ENCODE assay signal across 15 cellular contexts in genomic region chr5:135008556-135008955, GRCh38. TPM values are rescaled to one million over a fixed set of nuclear protein-coding genes. Genes with fewer than 3 reads are reported as not detected.
DNase-seq lines count a peak whose midpoint lies in the region; ATAC-seq and TF ChIP-seq lines count a peak whose summit lies in the region.
"Had no signal": no experiment of that assay in that cellular context is flagged by ENCODE, and none has a peak within 500 bp of the region (broad histone marks: within the 10 kb centered on the region; RNA-seq: fewer than 3 reads in every experiment).

No MANE protein-coding gene starts in this region.

- H3K9ac ChIP-seq in neuronal stem cell (ENCODE audit: low read depth, low read length, poor library complexity), result peak overlapping the region; percentile 44
- H3K9ac ChIP-seq: GM23248 had no signal

- in situ Hi-C loops in GM13976 (cut with MboI; ENCODE audit: low sequenced_read_pairs, unreplicated experiment), result no loop called here

- no peak overlapping the region for H2BK15ac ChIP-seq in neuronal stem cell (ENCODE audit: low read length)

- H3K4me3 ChIP-seq in neuronal stem cell (ENCODE audit: low read length in 2 of 2) (no peak overlapping the region), upper lobe of right lung (no peak overlapping the region)
- H3K4me3 ChIP-seq: GM23248 had no signal

- H4K91ac ChIP-seq in neuronal stem cell (ENCODE audit: low read depth, low read length, poor library complexity), result no peak overlapping the region

- no peaks in the 10 kb centered on the region for H3K79me1 ChIP-seq in neuronal stem cell (ENCODE audit: low read depth, low read length)

- H2BK5ac ChIP-seq in neuronal stem cell (ENCODE audit: low read length), result no peak overlapping the region

- H2AK5ac ChIP-seq in neuronal stem cell (ENCODE audit: low read depth, low read length), result no peak overlapping the region

- H3K27me3 Mint-ChIP-seq in activated T-helper 17 cell treated with anti-CD3 and anti-CD28 coated beads, Interleukin-2, amount 50 U/mL, for 72 hours, result no peaks in the 10 kb centered on the region
- H3K27me3 Mint-ChIP-seq in stimulated activated naive B cell treated with anti-CD40 and anti-IgM and Interleukin-4, amounts not matched to agents 10 μg/mL and 1 μg/mL and 100 μg/mL, for 72 hours, result peaks cover 8 to 10% of the 10 kb centered on the region in 2 donors
- H3K27me3 Mint-ChIP-seq: CD4-positive, alpha-beta memory T cell had no signal

- TF ChIP-seq CTCF in GM13976 (IDR thresholded peaks at IDR 0.05; ENCODE audit: borderline replicate concordance, control extremely low read depth, extremely low read depth, insufficient read depth, missing control alignments), result no peak
- no peak for TF ChIP-seq CTCF in upper lobe of right lung (IDR thresholded peaks at IDR 0.05)

- DNase-seq in D341Med (ENCODE audit: low spot score) (peak; percentile 10), GM13976 (ENCODE audit: low spot score) (peak; percentile 7), neuronal stem cell (ENCODE audit: low spot score) (no peak), upper lobe of right lung (peak; percentile 45), LoVo (ENCODE audit: low spot score) (no peak)
- DNase-seq in stimulated activated naive B cell treated with anti-CD40 and anti-IgM and Interleukin-4, amounts not matched to agents 10 μg/mL and 1 μg/mL and 100 μg/mL, for 72 hours, result no peak
- DNase-seq: BE2C; CD4-positive, alpha-beta memory T cell; DND-41; GDM1; GM23248 had no signal

- H3K36me3 Mint-ChIP-seq in activated T-helper 17 cell treated with anti-CD3 and anti-CD28 coated beads, Interleukin-2, amount 50 U/mL, for 72 hours (ENCODE audit: low read depth), result no peaks in the 10 kb centered on the region
- peaks cover 8 to 9% of the 10 kb centered on the region in 2 donors for H3K36me3 Mint-ChIP-seq in stimulated activated naive B cell treated with anti-CD40 and anti-IgM and Interleukin-4, amounts not matched to agents 10 μg/mL and 1 μg/mL and 100 μg/mL, for 72 hours

- H3K27ac ChIP-seq in neuronal stem cell (replicated peaks; ENCODE audit: low read length) (no peak overlapping the region), upper lobe of right lung (no peak overlapping the region)
- H3K27ac ChIP-seq: C4-2B, GM23248 had no signal

- H3K4me1 ChIP-seq in neuronal stem cell (ENCODE audit: control insufficient read depth in 2 of 2, insufficient read depth in 1 of 2, low read depth in 1 of 2, low read length in 2 of 2), result no peaks in the 10 kb centered on the region
- no peaks in the 10 kb centered on the region for H3K4me1 ChIP-seq in upper lobe of right lung
- H3K4me1 ChIP-seq: BE2C had no signal

- H2BK120ac ChIP-seq in neuronal stem cell (ENCODE audit: low read depth, low read length), result no peak overlapping the region

- no peaks in the 10 kb centered on the region for H3K9me3 Mint-ChIP-seq in activated T-helper 17 cell treated with anti-CD3 and anti-CD28 coated beads, Interleukin-2, amount 50 U/mL, for 72 hours
- peaks cover 0 to 2% of the 10 kb centered on the region in 2 donors for H3K9me3 Mint-ChIP-seq in stimulated activated naive B cell treated with anti-CD40 and anti-IgM and Interleukin-4, amounts not matched to agents 10 μg/mL and 1 μg/mL and 100 μg/mL, for 72 hours
- H3K9me3 Mint-ChIP-seq: CD4-positive, alpha-beta memory T cell had no signal

- WGBS in neuronal stem cell (ENCODE audit: extremely low coverage in 2 of 2, insufficient read length in 2 of 2, insufficient replicate concordance in 1 of 2), 2 donors, result no CpG with 5 or more reads among the region's 8 CpGs

- H3K18ac ChIP-seq in neuronal stem cell (ENCODE audit: low read length), result no peak overlapping the region

- no peak for ATAC-seq in upper lobe of right lung
- no peak for ATAC-seq in activated T-helper 17 cell treated with anti-CD3 and anti-CD28 coated beads, Interleukin-2, amount 50 U/mL, for 72 hours (replicated peaks)
- no peak for ATAC-seq in stimulated activated naive B cell treated with anti-CD40 and anti-IgM and Interleukin-4, amounts not matched to agents 10 μg/mL and 1 μg/mL and 100 μg/mL, for 72 hours (replicated peaks)
- ATAC-seq: HepG2 had no signal

- no peak overlapping the region for H3K14ac ChIP-seq in neuronal stem cell (ENCODE audit: low read length)

- no peak overlapping the region for H3K27ac Mint-ChIP-seq in activated T-helper 17 cell treated with anti-CD3 and anti-CD28 coated beads, Interleukin-2, amount 50 U/mL, for 72 hours
- no peak overlapping the region for H3K27ac Mint-ChIP-seq in stimulated activated naive B cell treated with anti-CD40 and anti-IgM and Interleukin-4, amounts not matched to agents 10 μg/mL and 1 μg/mL and 100 μg/mL, for 72 hours

- H2AFZ ChIP-seq in neuronal stem cell (ENCODE audit: low read length), result no peak overlapping the region
- H2AFZ ChIP-seq: GM23248 had no signal

- no peak overlapping the region for H3K4ac ChIP-seq in neuronal stem cell (ENCODE audit: low read length)

- H3K9me3 ChIP-seq in neuronal stem cell (replicated peaks in 1 of 2; ENCODE audit: control insufficient read depth in 2 of 2, insufficient read depth in 1 of 2, low read depth in 1 of 2, low read length in 2 of 2) (no peaks in the 10 kb centered on the region), upper lobe of right lung (no peaks in the 10 kb centered on the region)
- H3K9me3 ChIP-seq: BE2C had no signal

- no peak overlapping the region for H4K8ac ChIP-seq in neuronal stem cell (ENCODE audit: low read depth, low read length)

- H2BK12ac ChIP-seq in neuronal stem cell (ENCODE audit: low read length), result no peak overlapping the region

- no peaks in the 10 kb centered on the region for H3K4me1 Mint-ChIP-seq in activated T-helper 17 cell treated with anti-CD3 and anti-CD28 coated beads, Interleukin-2, amount 50 U/mL, for 72 hours
- no peaks in the 10 kb centered on the region for H3K4me1 Mint-ChIP-seq in stimulated activated naive B cell treated with anti-CD40 and anti-IgM and Interleukin-4, amounts not matched to agents 10 μg/mL and 1 μg/mL and 100 μg/mL, for 72 hours
- H3K4me1 Mint-ChIP-seq: CD4-positive, alpha-beta memory T cell had no signal

- H3K4me3 Mint-ChIP-seq in activated T-helper 17 cell treated with anti-CD3 and anti-CD28 coated beads, Interleukin-2, amount 50 U/mL, for 72 hours, result no peak overlapping the region
- no peak overlapping the region for H3K4me3 Mint-ChIP-seq in stimulated activated naive B cell treated with anti-CD40 and anti-IgM and Interleukin-4, amounts not matched to agents 10 μg/mL and 1 μg/mL and 100 μg/mL, for 72 hours
- H3K4me3 Mint-ChIP-seq: CD4-positive, alpha-beta memory T cell had no signal

- H3K27me3 ChIP-seq in neuronal stem cell (ENCODE audit: control insufficient read depth in 3 of 3, insufficient read depth in 3 of 3, low read depth in 1 of 3, low read length in 3 of 3) (peaks cover 0 to 9% (median 0%) of the 10 kb centered on the region in 3 experiments), upper lobe of right lung (no peaks in the 10 kb centered on the region)
- H3K27me3 ChIP-seq: BE2C had no signal

- H3K36me3 ChIP-seq in neuronal stem cell (replicated peaks in 1 of 2; ENCODE audit: control insufficient read depth in 2 of 2, insufficient read depth in 2 of 2, low read length in 2 of 2), result no peaks in the 10 kb centered on the region
- no peaks in the 10 kb centered on the region for H3K36me3 ChIP-seq in upper lobe of right lung
- H3K36me3 ChIP-seq: BE2C had no signal

- no peak overlapping the region for H3K4me2 ChIP-seq in neuronal stem cell (ENCODE audit: insufficient read depth, low read length, poor library complexity, severe bottlenecking)

- H3K23ac ChIP-seq in neuronal stem cell (ENCODE audit: low read depth, low read length, poor library complexity), result peak overlapping the region; percentile 14

- intact Hi-C loops in upper lobe of right lung (cut with DNase I), result no loop called here

RNA-seq across cellular contexts. Expression of gene PITX1, which starts 25.5 kb away (rescaled TPM):
- 0.17 TPM for polyA plus RNA-seq in neuronal stem cell (2013, experiment 1 of 2)
- 0.14 TPM for polyA plus RNA-seq in neuronal stem cell (2013, experiment 2 of 2)
- not detected for total RNA-seq in upper lobe of right lung
- not detected for total RNA-seq in activated T-helper 17 cell treated with anti-CD3 and anti-CD28 coated beads, Interleukin-2, amount 50 U/mL, for 72 hours
- total RNA-seq: CD4-positive, alpha-beta memory T cell; GM23248; H7 had no signal
- polyA plus RNA-seq: CD4-positive, alpha-beta memory T cell; GM23248 had no signal

RNA-seq across cellular contexts. Expression of gene CATSPER3, which starts 40.8 kb away (rescaled TPM):
- polyA plus RNA-seq in neuronal stem cell (2013, experiment 1 of 2), result 0.08 TPM
- polyA plus RNA-seq in neuronal stem cell (2013, experiment 2 of 2), result 0.07 TPM
- total RNA-seq in upper lobe of right lung, result 0.87 TPM
- total RNA-seq in activated T-helper 17 cell treated with anti-CD3 and anti-CD28 coated beads, Interleukin-2, amount 50 U/mL, for 72 hours, result under 1 TPM; 0.50 to 0.82 TPM

Comparison
In these comparisons a context has a peak if more than half of its experiments do, and no peak if none do; other contexts are left out.
1. DNase-seq: peak in D341Med (single experiment), GM13976 (single experiment) and upper lobe of right lung (single experiment); none in neuronal stem cell (single experiment), stimulated activated naive B cell treated with anti-CD40 and anti-IgM and Interleukin-4, amounts not matched to agents 10 μg/mL and 1 μg/mL and 100 μg/mL, for 72 hours (single experiment) and LoVo (single experiment).